ENCODE assay signal across 8 cellular contexts in the genomic region with DNA sequence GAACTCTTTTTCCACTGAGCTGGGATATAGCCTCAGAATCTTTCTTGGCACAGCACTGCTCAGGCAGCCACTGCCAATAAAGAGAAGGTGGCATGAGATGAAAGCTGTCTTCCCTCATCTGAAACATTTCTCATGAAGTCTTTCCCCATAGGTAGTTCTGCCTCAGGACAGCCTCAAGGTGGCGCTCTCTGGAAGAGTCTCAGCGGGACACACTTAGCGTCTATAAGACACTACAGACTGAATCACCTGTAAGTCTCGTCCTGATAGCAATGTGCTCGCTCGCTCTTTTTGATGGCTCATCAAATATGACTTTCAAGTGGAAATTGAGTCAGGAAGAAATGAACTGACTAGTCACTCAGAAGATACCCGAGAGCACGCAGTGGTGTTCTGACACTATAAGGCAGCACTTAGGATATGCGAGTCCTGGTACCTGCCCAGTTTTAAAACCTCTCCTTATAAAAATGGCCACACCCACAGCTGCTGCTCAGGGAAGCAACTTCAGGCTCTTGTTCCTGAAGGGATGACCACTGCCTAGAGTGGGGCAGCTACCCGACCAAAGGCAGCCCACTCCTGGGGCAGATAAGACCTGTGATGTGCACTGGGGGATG.
DNase-seq lines count a peak whose midpoint lies in the region; ATAC-seq, FAIRE-seq and TF ChIP-seq lines count a peak whose summit lies in the region.

No MANE protein-coding gene starts in this region.

- in situ Hi-C loops in K562 (cut with MboI) = no loop called here

- H3K4me3 ChIP-seq in SJCRH30 (no peak overlapping the region), K562 (no peak overlapping the region), liver (ENCODE audit: low read depth in 1 of 3, low read length in 3 of 3) (no peak overlapping the region), thoracic aorta (no peak overlapping the region)

- BruUV-seq in K562 (replicated peaks; lab: Mats Ljungman, UMichigan) = no TSS peak

- ATAC-seq in K562 (peak; percentile 93), thoracic aorta (ENCODE audit: insufficient number of reproducible peaks, low FRiP score, low read depth) (no peak), HG02970 (IDR thresholded peaks at IDR 0.05; ENCODE audit: low FRiP score, unreplicated experiment) (no peak)

- H4K20me1 ChIP-seq in K562 (replicated peaks; ENCODE audit: control insufficient read depth, insufficient read depth, low read length) = no peaks in the 10 kb centered on the region; the same call in 1 of the 2 replicates

- 40% methylated on average over 10 of the region's 10 CpGs for WGBS in K562 (ENCODE audit: insufficient coverage, low coverage, missing lambda C conversion rate)
- WGBS in liver = 86% methylated on average over 10 of the region's 10 CpGs

- no peak overlapping the region for H2AFZ ChIP-seq in K562 (ENCODE audit: low read depth, low read length)

- intact Hi-C loops in K562 (cut with micrococcal nuclease) = loop anchor here (1.0 to 5.0 kb wide), 3 partner anchors 272 to 1492 kb away; no protein-coding TSS in a partner anchor

- no peaks in the 10 kb centered on the region for H3K9me1 ChIP-seq in K562 (ENCODE audit: control insufficient read depth, insufficient read depth, low read length)

- TF ChIP-seq EP300 in K562 (IDR thresholded peaks at IDR 0.05; ENCODE audit: low read length) = no peak

- TF ChIP-seq RAD21 in K562 (CRISPR knock-in tag; conservative IDR thresholded peaks at IDR 0.05 in 1 of 2, IDR thresholded peaks at IDR 0.05 in 1 of 2) (peak; percentile 20 to 58; a peak in 2 of 4 replicates), liver (IDR thresholded peaks at IDR 0.05) (peak; percentile 54 to 76)

- H3K27ac ChIP-seq in SJCRH30 = no peak overlapping the region
- H3K27ac ChIP-seq in K562 (ENCODE audit: extremely low read depth, low read depth, low read length) = no peak overlapping the region
- no peak overlapping the region for H3K27ac ChIP-seq in liver (ENCODE audit: low read depth in 1 of 2, low read length in 2 of 2)
- H3K27ac ChIP-seq in thoracic aorta = no peak overlapping the region

- H3K27me3 ChIP-seq in SJCRH30 (no peaks in the 10 kb centered on the region), K562 (ENCODE audit: control insufficient read depth in 2 of 2, insufficient read depth in 2 of 2, low read length in 2 of 2) (no peaks in the 10 kb centered on the region), liver (ENCODE audit: control insufficient read depth in 4 of 4, insufficient read depth in 4 of 4, low read length in 3 of 4) (no peaks in the 10 kb centered on the region), thoracic aorta (replicated peaks; ENCODE audit: insufficient read depth) (no peaks in the 10 kb centered on the region)

- FAIRE-seq in K562 (lab: Jason Lieb, UNC) = peak; percentile 75

- H3K9ac ChIP-seq in K562 (ENCODE audit: insufficient read depth in 1 of 2, low read depth in 2 of 2, low read length in 2 of 2) (no peak overlapping the region), liver (ENCODE audit: low read depth in 1 of 2, low read length in 2 of 2) (no peak overlapping the region)

- no peaks in the 10 kb centered on the region for H3K9me3 ChIP-seq in SJCRH30 (replicated peaks)
- no peaks in the 10 kb centered on the region for H3K9me3 ChIP-seq in K562 (replicated peaks; ENCODE audit: control insufficient read depth, insufficient read depth, low read depth, low read length)
- H3K9me3 ChIP-seq in liver (ENCODE audit: control insufficient read depth in 4 of 4, low read length in 3 of 4) = no peaks in the 10 kb centered on the region
- no peaks in the 10 kb centered on the region for H3K9me3 ChIP-seq in thoracic aorta

- DNase-seq in DMS53 treated with DMSO at 0.1 percent for 48 hours (lab: John Stamatoyannopoulos, UW; ENCODE audit: unreplicated experiment) (peak; percentile 19), HS-27A (ENCODE audit: low read depth) (peak; percentile 15), SJCRH30 (peak; percentile 20 to 62), K562 (ENCODE audit: extremely low read depth in 1 of 4, low spot score in 3 of 4) (peak; percentile 37 to 63 (median 38)), thoracic aorta (ENCODE audit: low spot score) (no peak), NCI-H2171 treated with DMSO at 0.1 percent for 48 hours (lab: John Stamatoyannopoulos, UW) (no peak)

- H3K36me3 ChIP-seq in SJCRH30 (no peaks in the 10 kb centered on the region), K562 (ENCODE audit: control insufficient read depth, insufficient read depth, low read length) (no peaks in the 10 kb centered on the region), liver (ENCODE audit: control insufficient read depth in 4 of 4, insufficient read depth in 3 of 4, low read depth in 1 of 4, low read length in 3 of 4) (peaks cover 0 to 5% (median 2%) of the 10 kb centered on the region in 4 donors), thoracic aorta (no peaks in the 10 kb centered on the region)

- POLR2A ChIA-PET in K562 (lab: Yijun Ruan, JAX) = interaction anchor here (0.6 kb wide), 1 partner anchor 41 kb away, joined by 3 read pairs; no protein-coding TSS in a partner anchor

- CTCF ChIA-PET in K562 (lab: Yijun Ruan, JAX; ENCODE audit: low intra/inter-chr PET ratio) = no interaction called here

- TF ChIP-seq CTCF in K562 (IDR thresholded peaks at IDR 0.05 in 2 of 3, conservative IDR thresholded peaks at IDR 0.05 in 1 of 3; ENCODE audit: insufficient read depth in 2 of 3, low read depth in 1 of 3, low read length in 3 of 3) = peak; percentile 57 to 67 (median 60)
- peak; percentile 36 for TF ChIP-seq CTCF in liver (IDR thresholded peaks at IDR 0.05; ENCODE audit: low read depth, low read length, missing input control)
- TF ChIP-seq CTCF in thoracic aorta (IDR thresholded peaks at IDR 0.05) = peak; percentile 9

- TF ChIP-seq POLR2A in K562 (conservative IDR thresholded peaks at IDR 0.05) = no peak

- no peak overlapping the region for H3K4me2 ChIP-seq in K562 (ENCODE audit: insufficient read depth, low read length)

- H3K4me1 ChIP-seq in SJCRH30 (no peaks in the 10 kb centered on the region), K562 (replicated peaks in 1 of 2; ENCODE audit: control insufficient read depth in 2 of 2, insufficient read depth in 2 of 2, low read length in 2 of 2) (no peaks in the 10 kb centered on the region; a peak in 1 of 5 replicates), liver (ENCODE audit: control insufficient read depth in 4 of 4, insufficient read depth in 4 of 4, low read length in 3 of 4) (no peaks in the 10 kb centered on the region), thoracic aorta (ENCODE audit: control insufficient read depth in 1 of 2, low read depth in 2 of 2) (peaks cover 8 to 39% of the 10 kb centered on the region in 2 donors)

- H3K79me2 ChIP-seq in K562 (ENCODE audit: control insufficient read depth, insufficient read depth, low read length) = no peaks in the 10 kb centered on the region

TF ChIP-seq in K562, 482 proteins besides CTCF, POLR2A, EP300 and RAD21:
- TF ChIP-seq ZNF316 (IDR thresholded peaks at IDR 0.05) = peak; percentile 65
- 0 out of 2 replicates have a peak, but pooled peaks have one; percentile 32 for TF ChIP-seq C11orf30 (IDR thresholded peaks at IDR 0.05; ENCODE audit: low read depth)
- TF ChIP-seq ZNF79 (CRISPR knock-in tag; IDR thresholded peaks at IDR 0.05; ENCODE audit: low read depth) = no peak

TF ChIP-seq in liver, 16 proteins besides CTCF, POLR2A, EP300 and RAD21:
- TF ChIP-seq, protein P1, sequence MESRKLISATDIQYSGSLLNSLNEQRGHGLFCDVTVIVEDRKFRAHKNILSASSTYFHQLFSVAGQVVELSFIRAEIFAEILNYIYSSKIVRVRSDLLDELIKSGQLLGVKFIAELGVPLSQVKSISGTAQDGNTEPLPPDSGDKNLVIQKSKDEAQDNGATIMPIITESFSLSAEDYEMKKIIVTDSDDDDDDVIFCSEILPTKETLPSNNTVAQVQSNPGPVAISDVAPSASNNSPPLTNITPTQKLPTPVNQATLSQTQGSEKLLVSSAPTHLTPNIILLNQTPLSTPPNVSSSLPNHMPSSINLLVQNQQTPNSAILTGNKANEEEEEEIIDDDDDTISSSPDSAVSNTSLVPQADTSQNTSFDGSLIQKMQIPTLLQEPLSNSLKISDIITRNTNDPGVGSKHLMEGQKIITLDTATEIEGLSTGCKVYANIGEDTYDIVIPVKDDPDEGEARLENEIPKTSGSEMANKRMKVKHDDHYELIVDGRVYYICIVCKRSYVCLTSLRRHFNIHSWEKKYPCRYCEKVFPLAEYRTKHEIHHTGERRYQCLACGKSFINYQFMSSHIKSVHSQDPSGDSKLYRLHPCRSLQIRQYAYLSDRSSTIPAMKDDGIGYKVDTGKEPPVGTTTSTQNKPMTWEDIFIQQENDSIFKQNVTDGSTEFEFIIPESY (IDR thresholded peaks at IDR 0.05) = no peak
- TF ChIP-seq HNF4A (conservative IDR thresholded peaks at IDR 0.05) = peak in 1 of 2 donors; percentile 29
TF ChIP-seq in liver: peak in this region for 1.

Comparison
In these comparisons a context has a peak if more than half of its experiments do, and no peak if none do; other contexts are left out.
1. DNase-seq: peak in DMS53 treated with DMSO at 0.1 percent for 48 hours (single experiment), HS-27A (single experiment), SJCRH30 (2 of 2) and K562 (4 of 4); none in thoracic aorta (single experiment) and NCI-H2171 treated with DMSO at 0.1 percent for 48 hours (single experiment).
2. CTCF ChIP-seq: peak in every context shown above with its lines; median percentile 60 in K562; 36 in liver; 9 in thoracic aorta.